15 cellular contexts compared by ENCODE assay signal in the genomic region with DNA sequence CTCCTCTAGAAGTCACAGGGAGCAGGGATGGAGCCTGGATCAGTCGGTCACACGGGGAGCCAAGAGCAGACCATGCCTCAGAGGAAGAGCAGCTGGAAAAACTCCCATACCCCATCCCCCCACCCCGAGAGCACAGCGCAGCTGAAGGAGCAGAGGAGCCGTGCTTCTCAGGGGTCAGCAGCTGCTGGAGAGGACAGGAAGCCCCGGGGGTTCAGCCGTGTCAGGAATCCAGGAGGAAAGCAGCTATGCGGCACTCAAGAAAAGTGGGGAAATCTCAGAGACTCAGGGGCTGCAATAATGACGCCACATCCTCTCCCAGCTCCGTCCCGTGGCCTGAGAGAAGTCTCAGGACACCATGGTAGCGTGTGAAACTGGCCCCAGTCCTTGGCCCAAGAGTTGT.
"Had no signal": no experiment of that assay in that cellular context is flagged by ENCODE, and none has a peak within 500 bp of the region (broad histone marks: within the 10 kb centered on the region; RNA-seq: fewer than 3 reads in every experiment).

No MANE protein-coding gene starts in this region.

- H3K4me1 ChIP-seq: adrenal gland had no signal

- ATAC-seq: activated CD8-positive, alpha-beta T cell treated with anti-CD3 and anti-CD28 coated beads for 36 hours; activated T-cell treated with anti-CD3 and anti-CD28 coated beads, Interleukin-2, amount 50 U/mL, for 4 hours; esophagus mucosa; stimulated activated memory B cell treated with anti-CD40 and anti-IgM and Interleukin-4, amounts not matched to agents 10 μg/mL and 1 μg/mL and 100 μg/mL, for 72 hours had no signal

- H3K4me3 ChIP-seq: adrenal gland, cardiac muscle cell, lung had no signal

- H3K9me3 ChIP-seq: adrenal gland had no signal

- H3K27ac ChIP-seq: adrenal gland, cardiac muscle cell had no signal

- H3K27me3 ChIP-seq: adrenal gland, cardiac muscle cell had no signal

- FAIRE-seq: colon had no signal

- H3K36me3 ChIP-seq: adrenal gland, cardiac muscle cell had no signal

- DNase-seq: activated B cell treated with CpG ODN at 0.5 μM for 24 hours; activated CD4-positive, alpha-beta T cell treated with anti-CD3 and anti-CD28 coated beads for 48 hours; activated CD8-positive, alpha-beta T cell treated with anti-CD3 and anti-CD28 coated beads for 36 hours; activated effector memory CD4-positive, alpha-beta T cell treated with Interleukin-2 at 50 U/mL for 16 hours; activated T-cell treated with anti-CD3 and anti-CD28 coated beads, Interleukin-2, amount 50 U/mL, for 4 hours; adrenal gland; hippocampal formation; kidney glomerular epithelial cell; naive B cell; stimulated activated CD4-positive, alpha-beta T cell treated with anti-CD3 and anti-CD28 coated beads, Interleukin-2, amount 100 ng/mL, for 48 hours had no signal
